ENCODE assay signal across 12 cellular contexts in the genomic region with DNA sequence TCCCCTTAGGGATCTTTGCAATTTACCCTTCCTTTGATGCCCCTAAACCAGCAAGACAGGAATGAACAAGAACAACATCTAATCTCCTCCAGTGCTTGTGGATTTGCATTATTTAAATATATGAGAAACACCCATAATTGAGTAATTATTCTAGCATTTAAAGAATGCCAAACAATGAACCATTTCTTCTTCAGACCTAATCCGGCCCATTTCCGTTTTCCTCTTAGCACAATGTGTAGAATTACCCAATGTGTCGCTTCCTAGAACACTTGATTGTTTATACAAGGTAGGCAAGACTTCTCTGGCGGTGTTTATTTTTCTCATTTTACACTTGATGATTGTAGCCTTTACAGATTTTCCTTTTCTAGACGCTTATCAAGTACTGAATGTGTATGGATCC. TPM values are rescaled to one million over a fixed set of nuclear protein-coding genes. Genes with fewer than 3 reads are reported as not detected.
DNase-seq lines count a peak whose midpoint lies in the region; ATAC-seq and TF ChIP-seq lines count a peak whose summit lies in the region.
"Had no signal": no experiment of that assay in that cellular context is flagged by ENCODE, and none has a peak within 500 bp of the region (broad histone marks: within the 10 kb centered on the region; RNA-seq: fewer than 3 reads in every experiment).

No MANE protein-coding gene starts in this region.

- H3K9me3 Mint-ChIP-seq in activated T-cell treated with anti-CD3 and anti-CD28 coated beads, Interleukin-2, amount 50 U/mL, for 72 hours, result no peaks in the 10 kb centered on the region
- no peaks in the 10 kb centered on the region for H3K9me3 Mint-ChIP-seq in stimulated activated naive CD8-positive, alpha-beta T cell treated with anti-CD3 and anti-CD28 coated beads, Interleukin-15, amount 100 ng/mL, for 72 hours
- H3K9me3 Mint-ChIP-seq: CD8-positive, alpha-beta T cell had no signal

- H3K27ac Mint-ChIP-seq in activated T-cell treated with anti-CD3 and anti-CD28 coated beads, Interleukin-2, amount 50 U/mL, for 72 hours, result peak overlapping the region; percentile 43
- H3K27ac Mint-ChIP-seq in stimulated activated naive CD8-positive, alpha-beta T cell treated with anti-CD3 and anti-CD28 coated beads, Interleukin-15, amount 100 ng/mL, for 72 hours, result no peak overlapping the region
- H3K27ac Mint-ChIP-seq: endodermal cell had no signal

- peaks cover 10 to 27% (median 24%) of the 10 kb centered on the region in 4 donors for H3K4me1 ChIP-seq in esophagus muscularis mucosa

- H3K27ac ChIP-seq in esophagus muscularis mucosa (replicated peaks in 1 of 4), result peak overlapping the region in 3 of 4 donors; percentile 21 to 53 (median 38)

- DNase-seq in activated T-cell treated with anti-CD3 and anti-CD28 coated beads, Interleukin-2, amount 50 U/mL, for 72 hours, result no peak
- no peak for DNase-seq in activated T-cell treated with anti-CD3 and anti-CD28 coated beads, Interleukin-2, amount 50 U/mL, for 1 hour
- DNase-seq in RPMI7951 (ENCODE audit: low read depth) (peak; percentile 47), esophagus muscularis mucosa (ENCODE audit: extremely low spot score) (no peak), hypothalamus (lab: John Stamatoyannopoulos, UW) (no peak)
- DNase-seq in stimulated activated naive CD8-positive, alpha-beta T cell treated with anti-CD3 and anti-CD28 coated beads, Interleukin-15, amount 100 ng/mL, for 72 hours, result no peak
- DNase-seq: CD8-positive, alpha-beta T cell; endodermal cell; SHP77; stimulated activated CD4-positive, alpha-beta T cell treated with anti-CD3 and anti-CD28 coated beads, Interleukin-1b, Interleukin-23, amount 100 ng/mL, for 48 hours had no signal

- intact Hi-C loops in esophagus muscularis mucosa (cut with DNase I), result no loop called here

- no peaks in the 10 kb centered on the region for H3K9me3 ChIP-seq in esophagus muscularis mucosa

- no peak overlapping the region for H3K4me3 ChIP-seq in esophagus muscularis mucosa

- no peak for TF ChIP-seq EP300 in esophagus muscularis mucosa (IDR thresholded peaks at IDR 0.05)

- 39% methylated on average over 5 of the region's 5 CpGs for WGBS in esophagus muscularis mucosa

- no peak for ATAC-seq in activated T-cell treated with anti-CD3 and anti-CD28 coated beads, Interleukin-2, amount 50 U/mL, for 72 hours (replicated peaks in 1 of 2)
- ATAC-seq in stimulated activated naive CD8-positive, alpha-beta T cell treated with anti-CD3 and anti-CD28 coated beads, Interleukin-15, amount 100 ng/mL, for 72 hours, result no peak
- no peak for ATAC-seq in GM21526 (IDR thresholded peaks at IDR 0.05; ENCODE audit: low FRiP score, unreplicated experiment)
- ATAC-seq in HG02571 (IDR thresholded peaks at IDR 0.05; ENCODE audit: unreplicated experiment), result no peak
- ATAC-seq: CD8-positive, alpha-beta T cell had no signal

- TF ChIP-seq POLR2A in esophagus muscularis mucosa (IDR thresholded peaks at IDR 0.05; ENCODE audit: low read depth), result no peak

- H3K27me3 ChIP-seq in esophagus muscularis mucosa, result no peaks in the 10 kb centered on the region

- no peak for TF ChIP-seq CTCF in esophagus muscularis mucosa (IDR thresholded peaks at IDR 0.05)

- H3K36me3 ChIP-seq in esophagus muscularis mucosa, result no peaks in the 10 kb centered on the region

- peaks cover 39% of the 10 kb centered on the region for H3K27me3 Mint-ChIP-seq in activated T-cell treated with anti-CD3 and anti-CD28 coated beads, Interleukin-2, amount 50 U/mL, for 72 hours (ENCODE audit: low read depth)
- peaks cover 5% of the 10 kb centered on the region for H3K27me3 Mint-ChIP-seq in stimulated activated naive CD8-positive, alpha-beta T cell treated with anti-CD3 and anti-CD28 coated beads, Interleukin-15, amount 100 ng/mL, for 72 hours

- peak overlapping the region; percentile 64 to 68 for H3K4me3 Mint-ChIP-seq in activated T-cell treated with anti-CD3 and anti-CD28 coated beads, Interleukin-2, amount 50 U/mL, for 72 hours
- peak overlapping the region; percentile 19 to 70 for H3K4me3 Mint-ChIP-seq in stimulated activated naive CD8-positive, alpha-beta T cell treated with anti-CD3 and anti-CD28 coated beads, Interleukin-15, amount 100 ng/mL, for 72 hours
- H3K4me3 Mint-ChIP-seq: CD8-positive, alpha-beta T cell had no signal

- H3K36me3 Mint-ChIP-seq in activated T-cell treated with anti-CD3 and anti-CD28 coated beads, Interleukin-2, amount 50 U/mL, for 72 hours (ENCODE audit: insufficient read depth in 2 of 2), result peaks cover 5 to 8% of the 10 kb centered on the region in 2 donors
- H3K36me3 Mint-ChIP-seq: CD8-positive, alpha-beta T cell had no signal

- H3K4me1 Mint-ChIP-seq in activated T-cell treated with anti-CD3 and anti-CD28 coated beads, Interleukin-2, amount 50 U/mL, for 72 hours (ENCODE audit: low read depth), result peaks cover 39% of the 10 kb centered on the region
- peaks cover 51% of the 10 kb centered on the region for H3K4me1 Mint-ChIP-seq in stimulated activated naive CD8-positive, alpha-beta T cell treated with anti-CD3 and anti-CD28 coated beads, Interleukin-15, amount 100 ng/mL, for 72 hours

RNA-seq across cellular contexts. Expression of gene CLDN34, which starts 43.5 kb away (rescaled TPM):
- total RNA-seq in activated T-cell treated with anti-CD3 and anti-CD28 coated beads, Interleukin-2, amount 50 U/mL, for 72 hours, result not detected
- 0.29 TPM in 1 of 2 replicates, not detected in the other for total RNA-seq in RPMI7951 (2014; rRNA removed; shearing (Covaris generic))
- total RNA-seq in esophagus muscularis mucosa, result under 1 TPM in 1 of 4 donors, not detected in 3; 0.66 TPM
- total RNA-seq: CD8-positive, alpha-beta T cell had no signal
